1 cellular context compared by ENCODE assay signal in genomic region chr1:149881876-149882275, GRCh38.
TF ChIP-seq lines count a peak whose summit lies in the region.

No MANE protein-coding gene starts in this region.

TF ChIP-seq in HepG2, 621 proteins besides CTCF, POLR2A, EP300 and RAD21 (continued from another document):
- TF ChIP-seq, protein P1, sequence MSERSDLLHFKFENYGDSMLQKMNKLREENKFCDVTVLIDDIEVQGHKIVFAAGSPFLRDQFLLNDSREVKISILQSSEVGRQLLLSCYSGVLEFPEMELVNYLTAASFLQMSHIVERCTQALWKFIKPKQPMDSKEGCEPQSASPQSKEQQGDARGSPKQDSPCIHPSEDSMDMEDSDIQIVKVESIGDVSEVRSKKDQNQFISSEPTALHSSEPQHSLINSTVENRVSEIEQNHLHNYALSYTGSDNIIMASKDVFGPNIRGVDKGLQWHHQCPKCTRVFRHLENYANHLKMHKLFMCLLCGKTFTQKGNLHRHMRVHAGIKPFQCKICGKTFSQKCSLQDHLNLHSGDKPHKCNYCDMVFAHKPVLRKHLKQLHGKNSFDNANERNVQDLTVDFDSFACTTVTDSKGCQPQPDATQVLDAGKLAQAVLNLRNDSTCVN (CRISPR knock-in tag; IDR thresholded peaks at IDR 0.05; ENCODE audit: borderline replicate concordance): no peak
- TF ChIP-seq, protein P2, sequence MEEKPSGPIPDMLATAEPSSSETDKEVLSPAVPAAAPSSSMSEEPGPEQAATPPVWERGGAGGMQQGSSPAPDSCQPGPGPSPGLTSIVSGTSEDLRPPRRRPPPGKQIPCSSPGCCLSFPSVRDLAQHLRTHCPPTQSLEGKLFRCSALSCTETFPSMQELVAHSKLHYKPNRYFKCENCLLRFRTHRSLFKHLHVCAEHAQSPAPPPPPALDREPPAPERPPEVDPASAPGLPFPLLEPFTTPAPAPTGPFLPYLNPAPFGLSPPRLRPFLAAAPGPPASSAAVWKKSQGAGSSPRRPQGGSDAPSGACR (CRISPR knock-in tag; IDR thresholded peaks at IDR 0.05): no peak
- no peak for TF ChIP-seq NPAS2 (CRISPR knock-in tag; IDR thresholded peaks at IDR 0.05; ENCODE audit: borderline replicate concordance)
- TF ChIP-seq ZNF639 (CRISPR knock-in tag; conservative IDR thresholded peaks at IDR 0.05): no peak
- no peak for TF ChIP-seq JUND (CRISPR knock-in tag; IDR thresholded peaks at IDR 0.05)
- TF ChIP-seq POLR2AphosphoS5 (IDR thresholded peaks at IDR 0.05; ENCODE audit: low read depth, low read length): no peak
- TF ChIP-seq ZFP82 (CRISPR knock-in tag; IDR thresholded peaks at IDR 0.05; ENCODE audit: borderline replicate concordance): no peak
- no peak for TF ChIP-seq MED8 (CRISPR knock-in tag; IDR thresholded peaks at IDR 0.05; ENCODE audit: insufficient replicate concordance)
- 0 out of 2 replicates have a peak, but pooled peaks have one; percentile 29 for TF ChIP-seq MAX (IDR thresholded peaks at IDR 0.05)
- peak; percentile 54 for TF ChIP-seq HNF4A (CRISPR knock-in tag; IDR thresholded peaks at IDR 0.05)
- no peak for TF ChIP-seq TBL1XR1 (IDR thresholded peaks at IDR 0.05; ENCODE audit: borderline replicate concordance, low read length, partially characterized antibody)
- no peak for TF ChIP-seq ZNF207 (IDR thresholded peaks at IDR 0.05; ENCODE audit: borderline replicate concordance)
